Comparison of ENCODE assay signal across 8 cellular contexts in the genomic region with DNA sequence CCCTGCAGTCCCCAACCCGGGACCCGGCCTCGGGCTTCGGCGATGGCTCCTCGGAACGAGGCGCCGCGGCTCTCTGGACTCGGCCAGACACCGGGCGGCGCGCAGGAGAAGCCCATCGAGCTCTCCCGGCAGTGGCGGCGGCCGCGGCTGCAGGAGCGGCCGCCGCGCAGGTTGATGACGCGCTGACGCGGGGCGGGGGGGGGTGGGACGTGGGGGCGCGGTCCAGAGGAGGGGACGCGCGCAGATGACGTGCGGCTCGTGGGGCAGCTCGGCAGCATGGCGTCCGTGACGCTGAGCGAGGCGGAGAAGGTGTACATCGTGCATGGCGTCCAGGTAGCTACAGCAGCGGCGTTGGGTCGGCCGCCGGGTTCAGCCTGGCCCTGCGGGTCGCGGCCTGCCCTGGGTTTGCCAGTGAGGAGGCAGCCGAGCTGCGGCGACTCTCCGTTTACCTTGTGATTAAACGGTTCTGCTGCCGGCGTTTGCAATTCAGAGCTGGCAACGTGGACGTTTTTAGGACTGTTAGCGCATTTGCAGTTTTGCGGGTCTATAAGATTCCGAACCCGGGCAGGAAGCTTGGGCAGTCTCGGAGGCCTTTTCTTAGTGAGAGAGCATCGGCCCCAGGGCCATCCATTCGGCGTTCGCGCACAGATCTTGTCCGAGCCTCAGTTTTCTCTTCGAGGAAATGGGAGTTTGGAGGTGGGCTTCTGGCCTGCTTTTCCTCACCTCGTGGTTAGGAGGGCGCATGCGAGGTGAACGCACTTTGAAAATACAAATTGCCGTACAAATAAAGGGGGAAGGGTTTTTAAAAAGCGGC. TPM values are rescaled to one million over a fixed set of nuclear protein-coding genes. Genes with fewer than 3 reads are reported as not detected.
DNase-seq lines count a peak whose midpoint lies in the region; ATAC-seq and TF ChIP-seq lines count a peak whose summit lies in the region.

Gene EXOSC7, plus strand, starts transcription at position 243 of the 814 bp plus-strand sequence. Its CDS starts 34 bp downstream, at position 277.
Gene ZDHHC3, minus strand, starts transcription at position 173 of the 814 bp plus-strand sequence. CDS start 16,738 bp downstream, outside the sequence.

- peak within 1 kb of the TSS; percentile 92 to 99 (median 97) for H3K4me3 Mint-ChIP-seq in IgD-negative memory B cell
- H3K4me3 Mint-ChIP-seq in activated T-helper 2 cell treated with anti-CD3 and anti-CD28 coated beads, Interferon-gamma antibody, Interleukin-2, Interleukin-4, amounts not matched to agents 10 μg/mL and 5 μg/mL and 100 μg/mL, durations not matched to agents 14 hours and 24 hours and 36 hours (ENCODE audit: low read depth), result peak within 1 kb of the TSS; percentile 94
- H3K4me3 Mint-ChIP-seq in natural killer cell treated with Interleukin-12 subunit alpha and Interleukin-12 subunit beta and Interleukin-15 and Interleukin-18, amount 100 ng/mL, for 72 hours, result peak within 1 kb of the TSS; percentile 98

- H3K27me3 Mint-ChIP-seq in IgD-negative memory B cell, result no peaks in the 10 kb centered on the region
- H3K27me3 Mint-ChIP-seq in activated T-helper 2 cell treated with anti-CD3 and anti-CD28 coated beads, Interferon-gamma antibody, Interleukin-2, Interleukin-4, amounts not matched to agents 10 μg/mL and 5 μg/mL and 100 μg/mL, durations not matched to agents 14 hours and 24 hours and 36 hours (ENCODE audit: low read depth), result no peaks in the 10 kb centered on the region
- no peaks in the 10 kb centered on the region for H3K27me3 Mint-ChIP-seq in natural killer cell treated with Interleukin-12 subunit alpha and Interleukin-12 subunit beta and Interleukin-15 and Interleukin-18, amount 100 ng/mL, for 72 hours

- peak; percentile 74 for ATAC-seq in GM21529 (IDR thresholded peaks at IDR 0.05; ENCODE audit: unreplicated experiment)
- ATAC-seq in natural killer cell treated with Interleukin-12 subunit alpha and Interleukin-12 subunit beta and Interleukin-15 and Interleukin-18, amount 100 ng/mL, for 72 hours, result peak; percentile 93 to 95

- peak within 1 kb of the TSS; percentile 86 for H3K27ac ChIP-seq in RWPE1

- H3K27ac Mint-ChIP-seq in IgD-negative memory B cell, result peak within 1 kb of the TSS; percentile 94 to 96 (median 95)
- H3K27ac Mint-ChIP-seq in activated T-helper 2 cell treated with anti-CD3 and anti-CD28 coated beads, Interferon-gamma antibody, Interleukin-2, Interleukin-4, amounts not matched to agents 10 μg/mL and 5 μg/mL and 100 μg/mL, durations not matched to agents 14 hours and 24 hours and 36 hours, result peak within 1 kb of the TSS; percentile 89
- H3K27ac Mint-ChIP-seq in natural killer cell treated with Interleukin-12 subunit alpha and Interleukin-12 subunit beta and Interleukin-15 and Interleukin-18, amount 100 ng/mL, for 72 hours, result peak within 1 kb of the TSS; percentile 95 to 97

- H3K9me3 Mint-ChIP-seq in IgD-negative memory B cell, result no peaks in the 10 kb centered on the region
- H3K9me3 Mint-ChIP-seq in activated T-helper 2 cell treated with anti-CD3 and anti-CD28 coated beads, Interferon-gamma antibody, Interleukin-2, Interleukin-4, amounts not matched to agents 10 μg/mL and 5 μg/mL and 100 μg/mL, durations not matched to agents 14 hours and 24 hours and 36 hours, result no peaks in the 10 kb centered on the region
- H3K9me3 Mint-ChIP-seq in natural killer cell treated with Interleukin-12 subunit alpha and Interleukin-12 subunit beta and Interleukin-15 and Interleukin-18, amount 100 ng/mL, for 72 hours, result no peaks in the 10 kb centered on the region

- no peak for TF ChIP-seq CTCF in RWPE1 (conservative IDR thresholded peaks at IDR 0.05; ENCODE audit: low read depth)

- DNase-seq in DMS79 treated with DMSO at 0.1 percent for 48 hours (lab: John Stamatoyannopoulos, UW) (peak; percentile 28), RWPE1 (ENCODE audit: low spot score) (peak; percentile 88), fibroblast of peridontal ligament (ENCODE audit: extremely low read depth) (peak; percentile 73)
- peak; percentile 81 for DNase-seq in activated T-helper 2 cell treated with anti-CD3 and anti-CD28 coated beads, Interferon-gamma antibody, Interleukin-2, Interleukin-4, amounts not matched to agents 10 μg/mL and 5 μg/mL and 100 μg/mL, durations not matched to agents 14 hours and 24 hours and 36 hours (ENCODE audit: low spot score)
- peak; percentile 90 for DNase-seq in natural killer cell treated with Interleukin-12 subunit alpha and Interleukin-12 subunit beta and Interleukin-15 and Interleukin-18, amount 100 ng/mL, for 72 hours (ENCODE audit: low spot score)
- peak; percentile 91 for DNase-seq in stimulated activated naive CD4-positive, alpha-beta T cell treated with Interleukin-2 at 50 U/mL for 16 hours (lab: John Stamatoyannopoulos, UW)

- H3K4me1 Mint-ChIP-seq in IgD-negative memory B cell, result peaks cover 33 to 58% (median 48%) of the 10 kb centered on the region in 3 donors
- H3K4me1 Mint-ChIP-seq in activated T-helper 2 cell treated with anti-CD3 and anti-CD28 coated beads, Interferon-gamma antibody, Interleukin-2, Interleukin-4, amounts not matched to agents 10 μg/mL and 5 μg/mL and 100 μg/mL, durations not matched to agents 14 hours and 24 hours and 36 hours (ENCODE audit: low read depth), result peaks cover 48% of the 10 kb centered on the region
- peaks cover 54 to 66% of the 10 kb centered on the region in 2 donors for H3K4me1 Mint-ChIP-seq in natural killer cell treated with Interleukin-12 subunit alpha and Interleukin-12 subunit beta and Interleukin-15 and Interleukin-18, amount 100 ng/mL, for 72 hours (ENCODE audit: low read depth in 2 of 2)

- H3K36me3 Mint-ChIP-seq in IgD-negative memory B cell, result peaks cover 2% of the 10 kb centered on the region
- peaks cover 17% of the 10 kb centered on the region for H3K36me3 Mint-ChIP-seq in activated T-helper 2 cell treated with anti-CD3 and anti-CD28 coated beads, Interferon-gamma antibody, Interleukin-2, Interleukin-4, amounts not matched to agents 10 μg/mL and 5 μg/mL and 100 μg/mL, durations not matched to agents 14 hours and 24 hours and 36 hours (ENCODE audit: low read depth)
- H3K36me3 Mint-ChIP-seq in natural killer cell treated with Interleukin-12 subunit alpha and Interleukin-12 subunit beta and Interleukin-15 and Interleukin-18, amount 100 ng/mL, for 72 hours, result no peaks in the 10 kb centered on the region

- POLR2A ChIA-PET in RWPE1 (lab: Yijun Ruan, JAX; ENCODE audit: low non-redundant PET), result interaction anchor here (0.6 kb wide), 3 partner anchors 9 to 37 kb away, joined by 3 read pairs; no protein-coding TSS in a partner anchor

- intact Hi-C loops in activated T-helper 2 cell treated with anti-CD3 and anti-CD28 coated beads, Interferon-gamma antibody, Interleukin-2, Interleukin-4, amounts not matched to agents 10 μg/mL and 5 μg/mL and 100 μg/mL, durations not matched to agents 14 hours and 24 hours and 36 hours (cut with micrococcal nuclease), result loop anchor here (5.0 kb wide), 3 partner anchors 214 to 639 kb away; partner anchors contain the start of genes KIAA1143, KIF15 and TCAIM

- CTCF ChIA-PET in RWPE1 (lab: Yijun Ruan, JAX), result interaction anchor here (0.5 to 0.9 kb wide), 3 partner anchors 17 to 633 kb away, joined by 3 read pairs; no protein-coding TSS in a partner anchor

RNA-seq across cellular contexts. Expression of gene EXOSC7, which starts in this region (rescaled TPM):
- 37.7 TPM for polyA plus RNA-seq in IgD-negative memory B cell
- 83.0 and 86.5 TPM in 2 replicates for total RNA-seq in activated T-helper 2 cell treated with anti-CD3 and anti-CD28 coated beads, Interferon-gamma antibody, Interleukin-2, Interleukin-4, amounts not matched to agents 10 μg/mL and 5 μg/mL and 100 μg/mL, durations not matched to agents 14 hours and 24 hours and 36 hours
- total RNA-seq in natural killer cell treated with Interleukin-12 subunit alpha and Interleukin-12 subunit beta and Interleukin-15 and Interleukin-18, amount 100 ng/mL, for 72 hours, result 10 to 100 TPM; 50.7 to 75.7 TPM

RNA-seq across cellular contexts. Expression of gene ZDHHC3, which starts in this region (rescaled TPM):
- 33.6 TPM for polyA plus RNA-seq in IgD-negative memory B cell
- 38.0 and 40.3 TPM in 2 replicates for total RNA-seq in activated T-helper 2 cell treated with anti-CD3 and anti-CD28 coated beads, Interferon-gamma antibody, Interleukin-2, Interleukin-4, amounts not matched to agents 10 μg/mL and 5 μg/mL and 100 μg/mL, durations not matched to agents 14 hours and 24 hours and 36 hours
- total RNA-seq in natural killer cell treated with Interleukin-12 subunit alpha and Interleukin-12 subunit beta and Interleukin-15 and Interleukin-18, amount 100 ng/mL, for 72 hours, result 100 to 1,000 TPM in 1 of 2 donors, 10 to 100 TPM in 1; 63.8 to 122 TPM

Comparison
In these comparisons a context has a peak if more than half of its experiments do, and no peak if none do; other contexts are left out.
1. Peak in every context shown above with its lines: DNase-seq, ATAC-seq and H3K27ac ChIP-seq.
2. DNase-seq: peak in every context shown above with its lines; median percentile 91 in stimulated activated naive CD4-positive, alpha-beta T cell treated with Interleukin-2 at 50 U/mL for 16 hours; 90 in natural killer cell treated with Interleukin-12 subunit alpha and Interleukin-12 subunit beta and Interleukin-15 and Interleukin-18, amount 100 ng/mL, for 72 hours; 88 in RWPE1; 81 in activated T-helper 2 cell treated with anti-CD3 and anti-CD28 coated beads, Interferon-gamma antibody, Interleukin-2, Interleukin-4, amounts not matched to agents 10 μg/mL and 5 μg/mL and 100 μg/mL, durations not matched to agents 14 hours and 24 hours and 36 hours; 73 in fibroblast of peridontal ligament; 28 in DMS79 treated with DMSO at 0.1 percent for 48 hours.